ENCODE assay signal across 7 cellular contexts in the genomic region with DNA sequence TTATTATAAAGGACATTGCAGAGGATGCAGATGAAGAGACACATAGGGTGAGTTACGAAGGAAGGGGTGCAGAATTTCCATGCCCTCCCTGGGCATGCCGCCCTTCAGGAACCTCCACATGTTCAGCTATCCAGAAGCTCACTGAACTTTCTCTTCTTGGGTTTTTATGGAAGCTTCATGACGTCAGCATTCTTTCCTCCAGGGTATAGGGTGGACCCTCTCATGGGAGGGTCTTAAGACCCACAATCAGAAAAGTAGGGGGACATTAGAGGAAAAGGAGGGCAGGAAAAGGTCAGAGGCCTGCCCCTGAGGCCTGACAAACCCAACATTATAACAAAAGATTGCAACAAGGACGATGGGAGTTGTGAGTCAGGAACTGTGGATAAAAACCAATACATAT. TPM values are rescaled to one million over a fixed set of nuclear protein-coding genes. Genes with fewer than 3 reads are reported as not detected.
"Had no signal": no experiment of that assay in that cellular context is flagged by ENCODE, and none has a peak within 500 bp of the region (broad histone marks: within the 10 kb centered on the region; RNA-seq: fewer than 3 reads in every experiment).

No MANE protein-coding gene starts in this region.

- FAIRE-seq: HTR-8/SVneo, K562 had no signal

- ATAC-seq: K562 had no signal

- DNase-seq: IMR-90, KBM-7 had no signal

- H3K27ac ChIP-seq: HL-60 had no signal

- H3K4me3 ChIP-seq: K562 had no signal

RNA-seq across cellular contexts. Expression of a gene that starts 42.1 kb away (rescaled TPM):
- total RNA-seq: HT-29 had no signal
- polyA plus RNA-seq: IgD-negative memory B cell, K562 had no signal
